ENCODE assay signal across 8 cellular contexts in the genomic region with DNA sequence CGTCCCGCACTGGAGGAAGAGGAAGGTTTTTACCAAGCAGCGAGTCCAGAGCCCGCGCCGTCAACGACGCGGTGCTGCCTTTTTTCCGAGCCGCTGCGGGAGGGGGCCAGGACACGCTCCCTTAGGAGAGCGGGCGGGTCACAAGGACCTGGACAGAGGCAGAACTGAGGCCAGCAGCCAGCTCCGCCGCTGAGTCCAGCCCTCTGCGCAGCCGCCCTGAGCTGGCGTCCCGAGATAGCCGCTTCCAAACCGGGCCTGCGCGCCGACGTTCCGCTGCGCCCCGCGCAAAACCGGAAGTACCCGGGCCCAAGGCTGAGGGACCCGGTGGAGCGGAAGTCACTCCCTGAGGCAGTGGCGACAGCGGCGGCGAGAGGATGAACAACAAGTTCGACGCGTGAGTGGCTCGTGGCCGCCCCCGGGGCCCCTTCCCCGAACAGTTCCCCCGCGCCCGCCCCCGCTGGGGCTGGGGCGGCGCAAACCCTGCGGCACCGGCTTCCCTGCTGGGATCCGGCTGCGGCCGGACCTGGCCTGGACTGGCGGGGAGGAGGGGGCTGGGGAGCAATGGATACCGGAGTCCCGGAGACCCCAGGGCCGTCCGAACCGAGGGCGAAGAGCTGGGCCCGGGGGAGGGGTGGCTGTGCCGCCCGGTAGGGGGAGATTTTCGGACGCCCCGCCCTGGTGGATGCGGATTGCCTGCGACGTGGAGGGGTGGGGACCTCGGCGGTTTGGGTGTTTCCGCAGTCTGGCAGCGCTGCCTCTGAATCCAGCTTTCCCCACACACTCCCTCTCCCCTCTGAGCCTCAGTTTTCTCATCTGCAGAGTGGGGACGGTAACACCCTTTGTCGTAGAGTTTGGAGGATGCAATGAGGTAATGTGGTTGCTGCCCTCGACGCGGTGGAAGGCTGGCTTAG. TPM values are rescaled to one million over a fixed set of nuclear protein-coding genes. Genes with fewer than 3 reads are reported as not detected.
DNase-seq lines count a peak whose midpoint lies in the region; ATAC-seq and TF ChIP-seq lines count a peak whose summit lies in the region.

A gene with protein sequence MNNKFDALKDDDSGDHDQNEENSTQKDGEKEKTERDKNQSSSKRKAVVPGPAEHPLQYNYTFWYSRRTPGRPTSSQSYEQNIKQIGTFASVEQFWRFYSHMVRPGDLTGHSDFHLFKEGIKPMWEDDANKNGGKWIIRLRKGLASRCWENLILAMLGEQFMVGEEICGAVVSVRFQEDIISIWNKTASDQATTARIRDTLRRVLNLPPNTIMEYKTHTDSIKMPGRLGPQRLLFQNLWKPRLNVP (plus strand): TSS at position 339 of the 911 bp plus-strand sequence. CDS start 36 bp downstream, at position 375.
TIGD1 (minus strand) TSS at position 207 of the 911 bp plus-strand sequence. CDS start 675 bp downstream, outside the sequence.

- in situ Hi-C loops in Panc1 (cut with HindIII; ENCODE audit: low pct_unique_long_range_greater_than_20kb, low sequenced_read_pairs) = no loop called here

- H3K9me3 Mint-ChIP-seq in naive B cell = peaks cover 0 to 4% (median 0%) of the 10 kb centered on the region in 7 donors
- H3K9me3 Mint-ChIP-seq in stimulated activated memory B cell treated with anti-CD40 and anti-IgM and Interleukin-4, amounts not matched to agents 10 μg/mL and 1 μg/mL and 100 μg/mL, for 72 hours = no peaks in the 10 kb centered on the region

- no peaks in the 10 kb centered on the region for H3F3A ChIP-seq in DOHH2 (ENCODE audit: control insufficient read depth, insufficient read depth)

- H3K79me2 ChIP-seq in DOHH2 (ENCODE audit: control insufficient read depth, low read length) (peaks cover 99% of the 10 kb centered on the region), KMS-11 (ENCODE audit: insufficient read depth, low read depth) (peaks cover 72% of the 10 kb centered on the region)

- peak within 1 kb of the TSS; percentile 72 for H2AFZ ChIP-seq in KMS-11 (ENCODE audit: low read depth)

- peaks cover 52 to 77% (median 64%) of the 10 kb centered on the region in 3 donors for H3K4me1 Mint-ChIP-seq in naive B cell
- H3K4me1 Mint-ChIP-seq in stimulated activated memory B cell treated with anti-CD40 and anti-IgM and Interleukin-4, amounts not matched to agents 10 μg/mL and 1 μg/mL and 100 μg/mL, for 72 hours = peaks cover 65% of the 10 kb centered on the region

- H3K4me1 ChIP-seq in DOHH2 (ENCODE audit: control insufficient read depth, low read length) = peaks cover 28% of the 10 kb centered on the region
- no peaks in the 10 kb centered on the region for H3K4me1 ChIP-seq in KMS-11 (ENCODE audit: low read depth, poor library complexity, severe bottlenecking)
- peaks cover 8% of the 10 kb centered on the region; the same call in 1 of the 2 replicates for H3K4me1 ChIP-seq in Panc1 (ENCODE audit: control insufficient read depth, insufficient read depth, low read length)

- peak within 1 kb of the TSS; percentile 91 to 100 (median 99) for H3K4me3 Mint-ChIP-seq in naive B cell
- peak within 1 kb of the TSS; percentile 100 for H3K4me3 Mint-ChIP-seq in stimulated activated memory B cell treated with anti-CD40 and anti-IgM and Interleukin-4, amounts not matched to agents 10 μg/mL and 1 μg/mL and 100 μg/mL, for 72 hours

- H3K4me2 ChIP-seq in DOHH2 (ENCODE audit: low read length) (peak within 1 kb of the TSS; percentile 81), KMS-11 (peak within 1 kb of the TSS; percentile 97)

- H3K9me3 ChIP-seq in DOHH2 (ENCODE audit: control insufficient read depth, insufficient read depth, low read length) = no peaks in the 10 kb centered on the region
- H3K9me3 ChIP-seq in Panc1 (ENCODE audit: control insufficient read depth, insufficient read depth, low read depth, low read length) = no peaks in the 10 kb centered on the region

- BruUV-seq in Panc1 (replicated peaks; lab: Mats Ljungman, UMichigan) = TSS peak; percentile 69

- H3K27me3 Mint-ChIP-seq in naive B cell = no peaks in the 10 kb centered on the region
- H3K27me3 Mint-ChIP-seq in stimulated activated memory B cell treated with anti-CD40 and anti-IgM and Interleukin-4, amounts not matched to agents 10 μg/mL and 1 μg/mL and 100 μg/mL, for 72 hours = no peaks in the 10 kb centered on the region

- peaks cover 69% of the 10 kb centered on the region for H3K36me3 ChIP-seq in DOHH2 (ENCODE audit: control insufficient read depth, low read length)
- no peaks in the 10 kb centered on the region for H3K36me3 ChIP-seq in KMS-11 (ENCODE audit: insufficient read depth)
- H3K36me3 ChIP-seq in Panc1 (ENCODE audit: control insufficient read depth, insufficient read depth, low read length) = peaks cover 7% of the 10 kb centered on the region

- intact Hi-C loops in Panc1 (cut with micrococcal nuclease; ENCODE audit: unreplicated experiment) = no loop called here

- POLR2A ChIA-PET in Panc1 (lab: Charles Lee) = no interaction called here

- CTCF ChIA-PET in Panc1 (lab: Charles Lee) = no interaction called here

- TF ChIP-seq CTCF in DOHH2 (IDR thresholded peaks at IDR 0.05; ENCODE audit: low read depth, low read length, poor library complexity, severe bottlenecking) (peak; percentile 46), KMS-11 (conservative IDR thresholded peaks at IDR 0.05; ENCODE audit: low read depth, low read length) (no peak), Panc1 (IDR thresholded peaks at IDR 0.05) (no peak)

- peak within 1 kb of the TSS; percentile 96 to 100 (median 99) for H3K27ac Mint-ChIP-seq in naive B cell
- H3K27ac Mint-ChIP-seq in stimulated activated memory B cell treated with anti-CD40 and anti-IgM and Interleukin-4, amounts not matched to agents 10 μg/mL and 1 μg/mL and 100 μg/mL, for 72 hours = peak within 1 kb of the TSS; percentile 99

- H3K36me3 Mint-ChIP-seq in naive B cell = peaks cover 3 to 7% of the 10 kb centered on the region in 2 donors
- H3K36me3 Mint-ChIP-seq in stimulated activated memory B cell treated with anti-CD40 and anti-IgM and Interleukin-4, amounts not matched to agents 10 μg/mL and 1 μg/mL and 100 μg/mL, for 72 hours = peaks cover 30% of the 10 kb centered on the region

- DNase-seq in Panc1 (ENCODE audit: low read depth, low spot score) = peak; percentile 64
- DNase-seq in activated T-helper 1 cell treated with Interleukin-2 at 50 U/mL for 16 hours (ENCODE audit: low read depth) = peak; percentile 87
- peak; percentile 95 for DNase-seq in fibroblast of gingiva (ENCODE audit: low read depth)
- DNase-seq in naive B cell = peak; percentile 89

- H3K9me2 ChIP-seq in DOHH2 (replicated peaks; ENCODE audit: control insufficient read depth, low read length) = no peaks in the 10 kb centered on the region

- peak within 1 kb of the TSS; percentile 96 for H3K9ac ChIP-seq in KMS-11

- H3K4me3 ChIP-seq in DOHH2 (ENCODE audit: low read length) = peak within 1 kb of the TSS; percentile 100
- peak within 1 kb of the TSS; percentile 67 for H3K4me3 ChIP-seq in KMS-11 (IDR thresholded peaks at IDR 0.05; ENCODE audit: insufficient read depth, low read depth, low read length)
- H3K4me3 ChIP-seq in Panc1 (ENCODE audit: low read depth in 2 of 2, low read length in 2 of 2) = peak within 1 kb of the TSS; percentile 83 to 96

- peak; percentile 95 for ATAC-seq in GM21786 (IDR thresholded peaks at IDR 0.05; ENCODE audit: unreplicated experiment)
- ATAC-seq in Panc1 = peak; percentile 98
- peak; percentile 87 to 89 for ATAC-seq in naive B cell (ENCODE audit: low read depth in 2 of 2)
- ATAC-seq in stimulated activated memory B cell treated with anti-CD40 and anti-IgM and Interleukin-4, amounts not matched to agents 10 μg/mL and 1 μg/mL and 100 μg/mL, for 72 hours = peak; percentile 98

- H3K27ac ChIP-seq in DOHH2 (ENCODE audit: low read depth, low read length) (peak within 1 kb of the TSS; percentile 80), KMS-11 (peak within 1 kb of the TSS; percentile 96), Panc1 (ENCODE audit: low read length) (peak within 1 kb of the TSS; percentile 96)

- H4K20me1 ChIP-seq in DOHH2 (ENCODE audit: control insufficient read depth, insufficient read depth, low read depth, low read length) (0 out of 2 replicates have a peak, but pooled peaks cover 6% of the 10 kb centered on the region), KMS-11 (ENCODE audit: insufficient read depth) (no peaks in the 10 kb centered on the region; the same call in 1 of the 2 replicates)

- H3K27me3 ChIP-seq in DOHH2 (ENCODE audit: control insufficient read depth, low read length) = no peaks in the 10 kb centered on the region
- no peaks in the 10 kb centered on the region for H3K27me3 ChIP-seq in KMS-11 (ENCODE audit: insufficient read depth, low read depth)
- H3K27me3 ChIP-seq in Panc1 (ENCODE audit: control insufficient read depth, insufficient read depth, low read length) = no peaks in the 10 kb centered on the region

RNA-seq across cellular contexts. Expression of the first gene that starts in this region (rescaled TPM):
- total RNA-seq in Panc1 (2021; ENCODE audit: unreplicated experiment) = 84.0 TPM
- polyA plus RNA-seq in Panc1 (2012; ENCODE audit: insufficient read length) = 125 TPM
- polyA plus RNA-seq in naive B cell (ENCODE audit: low read depth in 6 of 6) = 10 to 100 TPM; 51.0 to 69.0 (median 63.1) TPM

RNA-seq across cellular contexts. Expression of gene TIGD1, which starts in this region (rescaled TPM):
- 5.1 TPM for total RNA-seq in Panc1 (2021; ENCODE audit: unreplicated experiment)
- polyA plus RNA-seq in Panc1 (2012; ENCODE audit: insufficient read length) = 1.7 TPM
- 1 to 10 TPM; 2.6 to 9.2 (median 7.9) TPM for polyA plus RNA-seq in naive B cell (ENCODE audit: low read depth in 6 of 6)

Comparison
In these comparisons a context has a peak if more than half of its experiments do, and no peak if none do; other contexts are left out.
1. Peak in every context shown above with its lines: DNase-seq, ATAC-seq, H3K4me3 ChIP-seq and H3K27ac ChIP-seq.